Comparison of ENCODE assay signal across 14 cellular contexts in the genomic region with DNA sequence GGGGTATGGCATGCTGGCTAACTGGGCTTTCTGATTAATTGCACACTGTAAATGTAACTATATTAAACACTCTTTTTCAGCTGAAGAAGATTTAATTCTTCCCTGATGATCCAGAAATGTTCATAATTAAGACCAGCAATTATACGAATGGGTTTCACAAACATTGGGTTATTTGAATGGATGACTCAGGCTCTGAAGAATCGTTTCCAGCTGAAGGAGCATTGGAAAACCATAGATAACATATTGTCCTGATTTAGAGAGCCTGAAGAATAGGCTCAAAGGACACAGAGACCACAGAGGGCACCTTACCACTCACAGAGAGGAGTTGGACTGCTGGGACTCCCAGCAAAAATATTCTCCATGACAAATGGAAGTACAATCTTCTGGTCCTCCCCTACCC.
DNase-seq lines count a peak whose midpoint lies in the region; ATAC-seq and TF ChIP-seq lines count a peak whose summit lies in the region.
"Had no signal": no experiment of that assay in that cellular context is flagged by ENCODE, and none has a peak within 500 bp of the region (broad histone marks: within the 10 kb centered on the region; RNA-seq: fewer than 3 reads in every experiment).

No MANE protein-coding gene starts in this region.

- H3K27me3 ChIP-seq in BLaER1 treated with 17β-estradiol and CSF1 and Interleukin-3, amounts not matched to agents 10 nM and 100 nM, result peaks cover 0 to 80% (median 0%) of the 10 kb centered on the region in 11 experiments; a peak in 6 of 22 replicates

- H3K4me3 ChIP-seq in BLaER1 treated with 17β-estradiol and CSF1 and Interleukin-3, amounts not matched to agents 10 nM and 100 nM, result no peak overlapping the region
- no peak overlapping the region for H3K4me3 ChIP-seq in fibroblast of mammary gland (ENCODE audit: control insufficient read depth, low read depth, low read length)

- H3K9ac ChIP-seq in BLaER1 treated with 17β-estradiol and CSF1 and Interleukin-3, amounts not matched to agents 10 nM and 100 nM, result no peak overlapping the region

- H3K9me3 ChIP-seq in BLaER1 treated with 17β-estradiol and CSF1 and Interleukin-3, amounts not matched to agents 10 nM and 100 nM (replicated peaks in 1 of 11), result peaks cover 13 to 31% (median 21%) of the 10 kb centered on the region in 11 experiments; a peak in 21 of 22 replicates

- H4K20me1 ChIP-seq in BLaER1 treated with 17β-estradiol and CSF1 and Interleukin-3, amounts not matched to agents 10 nM and 100 nM, result no peaks in the 10 kb centered on the region; a peak in 1 of 22 replicates

- no peak for TF ChIP-seq CTCF in AG09319 (IDR thresholded peaks at IDR 0.05; ENCODE audit: low read depth, low read length)
- no peak for TF ChIP-seq CTCF in fibroblast of mammary gland (conservative IDR thresholded peaks at IDR 0.05; ENCODE audit: control insufficient read depth, insufficient read depth, low read depth, low read length)

- peak overlapping the region in 6 of 11 experiments; percentile 45 to 70 (median 67); a peak in 11 of 22 replicates for H3K4me2 ChIP-seq in BLaER1 treated with 17β-estradiol and CSF1 and Interleukin-3, amounts not matched to agents 10 nM and 100 nM

- DNase-seq in AG09319 (ENCODE audit: extremely low read depth, low read depth) (peak; percentile 30), RPMI7951 (ENCODE audit: low read depth) (peak; percentile 90), fibroblast of mammary gland (ENCODE audit: low read depth) (peak; percentile 74), NOMO-1 treated with DMSO at 0.1 percent for 48 hours (lab: John Stamatoyannopoulos, UW; ENCODE audit: unreplicated experiment) (no peak), foreskin melanocyte (no peak)
- DNase-seq in central memory CD4-positive, alpha-beta T cell, result no peak
- DNase-seq: 8988T; Caco-2; CD4-positive, alpha-beta T cell; H9; KG1 had no signal

- H3K36me3 ChIP-seq in BLaER1 treated with 17β-estradiol and CSF1 and Interleukin-3, amounts not matched to agents 10 nM and 100 nM, result no peaks in the 10 kb centered on the region

- peaks cover 0 to 21% (median 16%) of the 10 kb centered on the region in 10 experiments; a peak in 16 of 20 replicates for H3K4me1 ChIP-seq in BLaER1 treated with 17β-estradiol and CSF1 and Interleukin-3, amounts not matched to agents 10 nM and 100 nM
- H3K4me1 ChIP-seq: Caco-2 had no signal

- ATAC-seq in HG02759 (IDR thresholded peaks at IDR 0.05; ENCODE audit: unreplicated experiment), result no peak

- no peak overlapping the region for H3K27ac ChIP-seq in BLaER1 treated with 17β-estradiol and CSF1 and Interleukin-3, amounts not matched to agents 10 nM and 100 nM
- H3K27ac ChIP-seq: C4-2B had no signal

Comparison
In these comparisons a context has a peak if more than half of its experiments do, and no peak if none do; other contexts are left out.
1. DNase-seq: peak in AG09319 (single experiment), RPMI7951 (single experiment) and fibroblast of mammary gland (single experiment); none in NOMO-1 treated with DMSO at 0.1 percent for 48 hours (single experiment), central memory CD4-positive, alpha-beta T cell (single experiment) and foreskin melanocyte (single experiment).